ENCODE assay signal across 20 cellular contexts in genomic region chr7:37666026-37666780, GRCh38. TPM values are rescaled to one million over a fixed set of nuclear protein-coding genes. Genes with fewer than 3 reads are reported as not detected.
A peak's percentile ranks its signal among the peaks of the same experiment; 100 is the strongest.
DNase-seq lines count a peak whose midpoint lies in the region; ATAC-seq and TF ChIP-seq lines count a peak whose summit lies in the region.
"Had no signal": no experiment of that assay in that cellular context is flagged by ENCODE, and none has a peak within 500 bp of the region (broad histone marks: within the 10 kb centered on the region; RNA-seq: fewer than 3 reads in every experiment).

No MANE protein-coding gene starts in this region.

- peak overlapping the region; percentile 25 for H3K27ac Mint-ChIP-seq in type B pancreatic cell
- H3K27ac Mint-ChIP-seq: activated naive CD4-positive, alpha-beta T cell treated with anti-CD3 and anti-CD28 coated beads, Interleukin-2, amount 50 U/mL, for 72 hours had no signal

- no peak for TF ChIP-seq CTCF in type B pancreatic cell (conservative IDR thresholded peaks at IDR 0.05)

- H3K27me3 Mint-ChIP-seq in type B pancreatic cell: peaks cover 7% of the 10 kb centered on the region

- peak; percentile 68 for ATAC-seq in left lobe of liver
- ATAC-seq: activated naive CD4-positive, alpha-beta T cell treated with anti-CD3 and anti-CD28 coated beads, Interleukin-2, amount 50 U/mL, for 72 hours; left ventricle myocardium superior had no signal

- H3K4me1 Mint-ChIP-seq in type B pancreatic cell (ENCODE audit: unreplicated experiment): no peaks in the 10 kb centered on the region

- DNase-seq in SIG-M5 treated with dmso at 0.1 percent for 504 hours (lab: John Stamatoyannopoulos, UW; ENCODE audit: unreplicated experiment): peak; percentile 59
- no peak for DNase-seq in SIG-M5 (lab: John Stamatoyannopoulos, UW)
- peak; percentile 75 for DNase-seq in SKM-1 treated with dmso at 0.1 percent for 144 hours (lab: John Stamatoyannopoulos, UW; ENCODE audit: unreplicated experiment)
- DNase-seq in left lobe of liver (ENCODE audit: low spot score): no peak
- DNase-seq in type B pancreatic cell (ENCODE audit: extremely low spot score, unreplicated experiment): no peak
- DNase-seq in NCI-H146 (lab: John Stamatoyannopoulos, UW): no peak
- no peak for DNase-seq in Kasumi-1 (lab: John Stamatoyannopoulos, UW)
- DNase-seq in NCI-H1694 (lab: John Stamatoyannopoulos, UW): no peak
- DNase-seq: activated CD4-positive, alpha-beta T cell treated with anti-CD3 and anti-CD28 coated beads for 1 hour; BE2C; glutamatergic neuron; left ventricle myocardium superior; NCI-H1436 treated with DMSO at 0.1 percent for 48 hours; occipital lobe; SW 1271; uterus had no signal

- no peaks in the 10 kb centered on the region for H3K36me3 Mint-ChIP-seq in type B pancreatic cell
- H3K36me3 Mint-ChIP-seq: activated naive CD4-positive, alpha-beta T cell treated with anti-CD3 and anti-CD28 coated beads, Interleukin-2, amount 50 U/mL, for 72 hours had no signal

- no peaks in the 10 kb centered on the region for H3K9me3 Mint-ChIP-seq in type B pancreatic cell
- H3K9me3 Mint-ChIP-seq: activated naive CD4-positive, alpha-beta T cell treated with anti-CD3 and anti-CD28 coated beads, Interleukin-2, amount 50 U/mL, for 72 hours had no signal

- no peak overlapping the region for H3K4me3 Mint-ChIP-seq in type B pancreatic cell

RNA-seq across cellular contexts. Expression of gene GPR141, which starts 17.4 kb away (rescaled TPM):
- total RNA-seq in left lobe of liver (not detected), type B pancreatic cell (ENCODE audit: low replicate concordance) (0.31 TPM in 1 of 2 replicates, not detected in the other)
- total RNA-seq: activated CD8-positive, alpha-beta memory T cell treated with anti-CD3 and anti-CD28 coated beads for 36 hours; activated naive CD4-positive, alpha-beta T cell treated with anti-CD3 and anti-CD28 coated beads, Interleukin-2, amount 50 U/mL, for 72 hours; astrocyte; LHCN-M2; occipital lobe had no signal

Comparison
In these comparisons a context has a peak if more than half of its experiments do, and no peak if none do; other contexts are left out.
1. DNase-seq: peak in SIG-M5 treated with dmso at 0.1 percent for 504 hours (single experiment) and SKM-1 treated with dmso at 0.1 percent for 144 hours (single experiment); none in SIG-M5 (single experiment), left lobe of liver (single experiment), type B pancreatic cell (single experiment), NCI-H146 (single experiment), Kasumi-1 (0 of 2) and NCI-H1694 (single experiment).